8 cellular contexts compared by ENCODE assay signal in the genomic region with DNA sequence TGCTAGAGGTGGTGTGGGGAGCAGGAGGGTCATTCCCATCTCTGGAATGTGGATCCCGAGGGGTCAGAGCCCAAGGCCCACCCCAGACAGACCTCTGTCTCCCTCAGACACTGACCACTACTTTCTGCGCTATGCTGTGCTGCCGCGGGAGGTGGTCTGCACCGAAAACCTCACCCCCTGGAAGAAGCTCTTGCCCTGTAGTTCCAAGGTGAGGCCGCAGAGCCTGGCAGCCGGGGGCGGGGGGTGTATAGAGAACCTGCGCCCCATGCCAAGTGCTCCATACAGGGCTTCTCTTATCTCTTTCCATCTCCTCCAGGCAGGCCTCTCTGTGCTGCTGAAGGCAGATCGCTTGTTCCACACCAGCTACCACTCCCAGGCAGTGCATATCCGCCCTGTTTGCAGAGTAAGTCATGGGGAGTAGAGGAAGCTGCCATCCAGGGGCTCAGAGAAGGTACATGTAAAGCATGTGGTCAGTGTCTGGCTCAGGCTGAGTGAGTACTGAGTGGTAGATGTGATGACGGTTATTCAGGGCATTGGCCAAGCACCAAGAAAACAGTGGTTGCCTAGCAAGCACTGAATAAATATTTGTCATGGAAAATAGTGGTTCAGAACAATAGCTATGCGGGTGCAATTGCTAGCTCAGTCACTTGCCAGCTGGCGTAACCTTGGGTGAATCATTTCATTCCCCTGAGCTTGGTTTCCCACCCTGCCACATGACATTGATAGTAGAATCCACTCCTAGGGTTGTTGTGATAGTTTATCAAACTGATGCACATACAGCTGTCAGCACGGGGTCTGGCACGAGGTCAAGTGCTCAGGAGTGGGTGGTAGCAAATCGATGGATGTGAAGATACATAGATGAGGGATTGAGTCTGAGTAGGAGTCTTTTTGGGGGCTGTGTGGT. TPM values are rescaled to one million over a fixed set of nuclear protein-coding genes. Genes with fewer than 3 reads are reported as not detected.
DNase-seq lines count a peak whose midpoint lies in the region; ATAC-seq and TF ChIP-seq lines count a peak whose summit lies in the region.

No MANE protein-coding gene starts in this region.

- H3K27ac ChIP-seq in PC-9 (0 out of 2 replicates have a peak overlapping the region, but pooled peaks have one; percentile 15), epithelial cell of prostate (peak overlapping the region; percentile 77)

- H3K36me3 ChIP-seq in PC-9 (ENCODE audit: low read depth) = peaks cover 22% of the 10 kb centered on the region; the same call in 1 of the 2 replicates

- no TSS peak for BruUV-seq in PC-9 (replicated peaks; lab: Mats Ljungman, UMichigan)

- no peaks in the 10 kb centered on the region for H3K9me3 ChIP-seq in PC-9 (ENCODE audit: insufficient read depth, low read depth)

- CTCF ChIA-PET in PC-9 (lab: Charles Lee) = interaction anchor here (0.7 to 1.3 kb wide), 6 partner anchors 17 to 351 kb away, joined by 3 to 5 read pairs (median 4); no protein-coding TSS in a partner anchor

- H3K27me3 ChIP-seq in PC-9 (ENCODE audit: insufficient read depth, low read depth) = no peaks in the 10 kb centered on the region

- no peak overlapping the region for H3K27ac Mint-ChIP-seq in neural crest cell (ENCODE audit: unreplicated experiment)

- peaks cover 44% of the 10 kb centered on the region for H3K4me1 ChIP-seq in PC-9 (replicated peaks; ENCODE audit: insufficient read depth)

- H2AFZ ChIP-seq in PC-9 = no peak overlapping the region

- H3F3A ChIP-seq in PC-9 (ENCODE audit: insufficient read depth, low read depth) = peaks cover 26% of the 10 kb centered on the region

- peaks cover 25% of the 10 kb centered on the region for H3K79me2 ChIP-seq in PC-9 (ENCODE audit: low read depth)

- H3K4me3 Mint-ChIP-seq in neural crest cell = peak overlapping the region; percentile 39

- ATAC-seq in GM18868 (IDR thresholded peaks at IDR 0.05; ENCODE audit: unreplicated experiment) (peak; percentile 64), HG03135 (IDR thresholded peaks at IDR 0.05; ENCODE audit: unreplicated experiment) (peak; percentile 58)

- no peaks in the 10 kb centered on the region for H4K20me1 ChIP-seq in PC-9 (ENCODE audit: insufficient read depth)

- no peaks in the 10 kb centered on the region for H3K36me3 Mint-ChIP-seq in neural crest cell (ENCODE audit: low read depth)

- no peaks in the 10 kb centered on the region for H3K9me3 Mint-ChIP-seq in neural crest cell

- peaks cover 19% of the 10 kb centered on the region for H3K4me1 Mint-ChIP-seq in neural crest cell

- no peak overlapping the region for H3K4me3 ChIP-seq in PC-9

- no peak for TF ChIP-seq CTCF in AG09319 (IDR thresholded peaks at IDR 0.05; ENCODE audit: low read depth, low read length)
- TF ChIP-seq CTCF in PC-9 (conservative IDR thresholded peaks at IDR 0.05) = no peak
- no peak for TF ChIP-seq CTCF in neural crest cell (conservative IDR thresholded peaks at IDR 0.05)

- POLR2A ChIA-PET in PC-9 (lab: Charles Lee; ENCODE audit: unreplicated experiment) = interaction anchor here (0.6 to 0.9 kb wide), 4 partner anchors 12 to 788 kb away, joined by 3 to 7 read pairs (median 5); no protein-coding TSS in a partner anchor

- intact Hi-C loops in PC-9 (cut with micrococcal nuclease; ENCODE audit: unreplicated experiment) = loop anchor here (1.0 to 5.0 kb wide), 2 partner anchors 46 to 97 kb away; no protein-coding TSS in a partner anchor

- no peaks in the 10 kb centered on the region for H3K9me2 ChIP-seq in PC-9 (ENCODE audit: insufficient read depth)

- H3K27me3 Mint-ChIP-seq in neural crest cell (ENCODE audit: low read depth) = no peaks in the 10 kb centered on the region

- H3K4me2 ChIP-seq in PC-9 = peak overlapping the region; percentile 44

- DNase-seq in AG09319 (ENCODE audit: extremely low read depth, low read depth) = peak; percentile 90
- DNase-seq in PC-9 = peak; percentile 78 to 91
- peak; percentile 98 for DNase-seq in epithelial cell of prostate (ENCODE audit: low read depth, low spot score)
- no peak for DNase-seq in neural crest cell (ENCODE audit: low read depth, low spot score)
- DNase-seq in RPMI8226 = no peak
- no peak for DNase-seq in islet precursor cell

RNA-seq across cellular contexts. Expression of a gene that starts 3.5 kb away (rescaled TPM):
- total RNA-seq in PC-9 (2021) (101 and 121 TPM in 2 replicates), neural crest cell (64.8 and 67.4 TPM in 2 replicates)

RNA-seq across cellular contexts. Expression of a gene that starts 11.4 kb away (rescaled TPM):
- 69.0 and 77.1 TPM in 2 replicates for total RNA-seq in PC-9 (2021)
- 18.1 and 18.2 TPM in 2 replicates for total RNA-seq in neural crest cell

RNA-seq across cellular contexts. Expression of a gene that starts 41.3 kb away (rescaled TPM):
- 0.23 TPM in 1 of 2 replicates, not detected in the other for total RNA-seq in PC-9 (2021)
- not detected in 2 replicates for total RNA-seq in neural crest cell

RNA-seq across cellular contexts. Expression of a gene that starts 50.1 kb away (rescaled TPM):
- total RNA-seq in PC-9 (2021) (159 and 185 TPM in 2 replicates), neural crest cell (7.4 and 8.7 TPM in 2 replicates)

RNA-seq across cellular contexts. Expression of a gene that starts 56.5 kb away (rescaled TPM):
- total RNA-seq in PC-9 (2021) (35.1 and 38.8 TPM in 2 replicates), neural crest cell (24.6 and 25.7 TPM in 2 replicates)

Comparison
In these comparisons a context has a peak if more than half of its experiments do, and no peak if none do; other contexts are left out.
1. DNase-seq: peak in AG09319 (single experiment), PC-9 (2 of 2) and epithelial cell of prostate (single experiment); none in neural crest cell (single experiment), RPMI8226 (single experiment) and islet precursor cell (single experiment).